Comparison of ENCODE assay signal across 1 cellular context in the genomic region with DNA sequence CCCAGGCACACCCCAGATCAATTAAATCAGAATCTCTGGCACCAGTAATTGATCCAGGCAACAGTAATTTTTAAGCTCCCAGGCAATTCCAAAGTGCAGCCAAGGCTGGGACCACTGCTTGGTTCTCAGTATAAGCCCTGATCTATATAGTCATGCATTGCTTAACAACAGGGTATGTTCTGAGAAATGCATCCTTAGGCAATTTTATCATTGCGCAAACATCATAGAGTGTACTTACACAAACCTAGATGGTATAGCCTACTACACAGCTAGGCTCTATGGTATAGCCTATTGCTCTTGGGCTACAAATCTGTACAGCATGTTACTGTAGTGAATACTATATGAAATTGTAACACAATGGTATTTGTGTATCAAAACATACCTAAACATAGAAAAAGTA.
TF ChIP-seq lines count a peak whose summit lies in the region.

No MANE protein-coding gene starts in this region.

TF ChIP-seq in K562, 482 proteins besides CTCF, POLR2A, EP300 and RAD21:
- TF ChIP-seq CEBPG (CRISPR knock-in tag; IDR thresholded peaks at IDR 0.05) (no peak), CEBPG (tag; conservative IDR thresholded peaks at IDR 0.05 in 1 of 2, IDR thresholded peaks at IDR 0.05 in 1 of 2) (peak; percentile 8 to 39; a peak in 1 of 4 replicates), CEBPB (tag; IDR thresholded peaks at IDR 0.05) (peak; percentile 87), ZNF561 (CRISPR knock-in tag; conservative IDR thresholded peaks at IDR 0.05) (no peak)
